Comparison of ENCODE assay signal across 8 cellular contexts in the genomic region with DNA sequence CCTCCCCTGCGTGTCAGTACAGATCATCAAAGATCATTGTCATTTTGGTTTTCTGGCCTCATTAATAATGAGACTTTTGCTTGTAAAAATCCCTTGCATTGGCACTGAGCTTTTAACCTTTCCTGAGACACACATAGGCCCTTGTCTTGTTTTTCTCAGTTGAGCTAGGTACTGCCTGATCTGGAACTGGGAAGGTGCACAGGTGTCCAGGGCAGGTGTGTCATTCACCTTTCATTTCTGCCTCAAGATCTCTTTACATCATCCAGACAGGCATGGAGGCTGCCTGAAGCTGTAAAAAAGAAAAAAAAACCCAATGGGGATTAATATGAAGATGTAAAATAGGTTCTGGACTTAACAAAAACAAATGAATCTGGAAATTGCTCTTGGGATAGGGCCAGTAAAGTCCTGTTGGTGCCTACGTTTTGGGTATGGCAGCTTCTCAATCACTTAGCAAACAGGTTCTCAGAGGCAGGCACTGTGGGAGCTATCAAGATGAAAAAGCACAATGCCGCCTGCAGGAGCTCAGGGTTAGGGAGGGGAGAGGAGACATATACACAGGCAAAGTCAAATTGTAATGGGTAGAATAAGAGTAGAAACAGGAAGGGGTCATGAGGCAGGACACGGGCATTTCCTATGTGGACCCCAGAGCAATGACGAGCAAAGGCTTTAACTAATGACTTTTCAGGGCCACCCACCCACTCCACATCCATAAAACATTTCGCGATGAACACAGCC. TPM values are rescaled to one million over a fixed set of nuclear protein-coding genes. Genes with fewer than 3 reads are reported as not detected.
DNase-seq lines count a peak whose midpoint lies in the region; ATAC-seq and TF ChIP-seq lines count a peak whose summit lies in the region.

No MANE protein-coding gene starts in this region.

- H3K9me2 ChIP-seq in PC-3 (replicated peaks; ENCODE audit: low read length) = no peaks in the 10 kb centered on the region

- TF ChIP-seq CTCF in GM12864 (IDR thresholded peaks at IDR 0.05; ENCODE audit: low read depth, low read length, missing control alignments) (no peak), PC-3 (conservative IDR thresholded peaks at IDR 0.05; ENCODE audit: low read depth, low read length) (no peak), esophagus squamous epithelium (IDR thresholded peaks at IDR 0.05) (no peak), sigmoid colon (IDR thresholded peaks at IDR 0.05) (no peak)

- H3K36me3 ChIP-seq in PC-3 (ENCODE audit: low read depth, low read length) (no peaks in the 10 kb centered on the region), esophagus squamous epithelium (no peaks in the 10 kb centered on the region), sigmoid colon (no peaks in the 10 kb centered on the region)

- H3F3A ChIP-seq in PC-3 (ENCODE audit: low read length, unreplicated experiment) = no peaks in the 10 kb centered on the region

- CTCF ChIA-PET in PC-3 (lab: Charles Lee) = interaction anchor here (4.3 kb wide), 1 partner anchor 103 kb away, joined by 53 read pairs; no protein-coding TSS in a partner anchor

- no peak for TF ChIP-seq EP300 in sigmoid colon (IDR thresholded peaks at IDR 0.05)

- H4K20me1 ChIP-seq in PC-3 (ENCODE audit: low read length) = no peaks in the 10 kb centered on the region

- H3K27me3 ChIP-seq in PC-3 (ENCODE audit: low read length) = no peaks in the 10 kb centered on the region
- H3K27me3 ChIP-seq in esophagus squamous epithelium = peaks cover 0 to 16% (median 0%) of the 10 kb centered on the region in 4 donors
- peaks cover 0 to 15% (median 0%) of the 10 kb centered on the region in 3 donors for H3K27me3 ChIP-seq in sigmoid colon

- no peaks in the 10 kb centered on the region for H3K79me2 ChIP-seq in PC-3 (ENCODE audit: low read length)

- peak overlapping the region; percentile 99 for H3K4me2 ChIP-seq in PC-3 (ENCODE audit: low read length)

- H2AFZ ChIP-seq in PC-3 (ENCODE audit: low read length) = peak overlapping the region; percentile 73

- DNase-seq in GM12864 (ENCODE audit: low read depth) (no peak), PC-3 (no peak), esophagus squamous epithelium (lab: John Stamatoyannopoulos, UW) (no peak), sigmoid colon (no peak), foreskin melanocyte (no peak), OCI-M2 (lab: John Stamatoyannopoulos, UW; ENCODE audit: unreplicated experiment) (no peak)

- POLR2A ChIA-PET in PC-3 (lab: Charles Lee; ENCODE audit: unreplicated experiment) = no interaction called here

- no TSS peak for BruUV-seq in PC-3 (replicated peaks; lab: Mats Ljungman, UMichigan)

- H3K9me3 ChIP-seq in PC-3 (ENCODE audit: low read length) (no peaks in the 10 kb centered on the region), esophagus squamous epithelium (no peaks in the 10 kb centered on the region), sigmoid colon (no peaks in the 10 kb centered on the region)

- ATAC-seq in PC-3 = no peak
- no peak for ATAC-seq in esophagus mucosa
- ATAC-seq in HG03378 (IDR thresholded peaks at IDR 0.05; ENCODE audit: unreplicated experiment) = no peak

- no peak for TF ChIP-seq POLR2A in esophagus squamous epithelium (IDR thresholded peaks at IDR 0.05)
- no peak for TF ChIP-seq POLR2A in sigmoid colon (IDR thresholded peaks at IDR 0.05)

- H3K27ac ChIP-seq in PC-3 (ENCODE audit: low read length) = no peak overlapping the region
- H3K27ac ChIP-seq in esophagus squamous epithelium = peak overlapping the region; percentile 85 to 95 (median 92)
- H3K27ac ChIP-seq in sigmoid colon = peak overlapping the region; percentile 76 to 90 (median 80)

- peaks cover 23% of the 10 kb centered on the region; the same call in 1 of the 2 replicates for H3K4me1 ChIP-seq in PC-3 (ENCODE audit: insufficient read depth, low read length)
- H3K4me1 ChIP-seq in esophagus squamous epithelium = peaks cover 28 to 51% (median 29%) of the 10 kb centered on the region in 3 donors
- peaks cover 0 to 30% (median 21%) of the 10 kb centered on the region in 4 donors for H3K4me1 ChIP-seq in sigmoid colon

- no peak overlapping the region for H3K9ac ChIP-seq in PC-3 (ENCODE audit: low read length)

- H3K4me3 ChIP-seq in GM12864 (ENCODE audit: low read depth, low read length) = peak overlapping the region; percentile 66
- H3K4me3 ChIP-seq in PC-3 (ENCODE audit: low read length) = peak overlapping the region; percentile 83; the same call in 1 of the 2 replicates
- H3K4me3 ChIP-seq in esophagus squamous epithelium = peak overlapping the region; percentile 59 to 93 (median 81)
- H3K4me3 ChIP-seq in sigmoid colon = peak overlapping the region; percentile 52 to 83 (median 76)

- 31 to 52% methylated on average over 3 to 4 of the region's 7 CpGs for WGBS in esophagus squamous epithelium, 2 donors
- WGBS in sigmoid colon, 2 donors = 25 to 51% methylated on average over 7 of the region's 7 CpGs

- intact Hi-C loops in PC-3 (cut with micrococcal nuclease) (no loop called here), esophagus squamous epithelium (cut with DNase I) (no loop called here), sigmoid colon (cut with DNase I) (loop anchor here (5.0 kb wide), 1 partner anchor 198 kb away; a partner anchor contains a TSS)

RNA-seq across cellular contexts. Expression of a gene that starts 1.0 kb away (rescaled TPM):
- total RNA-seq in PC-3 (2014; rRNA removed) = 1.6 and 3.6 TPM in 2 replicates
- 10 to 100 TPM in 1 of 4 donors, 1 to 10 TPM in 3; 4.2 to 10.9 (median 6.5) TPM for total RNA-seq in esophagus squamous epithelium
- total RNA-seq in sigmoid colon = 1 to 10 TPM; 1.8 to 6.4 (median 3.2) TPM
- 1 to 10 TPM in 1 of 3 donors, under 1 TPM in 2; 0.60 to 3.6 (median 0.69) TPM for polyA plus RNA-seq in sigmoid colon
- 5.8 TPM for total RNA-seq in esophagus mucosa

RNA-seq across cellular contexts. Expression of a gene that starts 58.8 kb away (rescaled TPM):
- total RNA-seq in PC-3 (2014; rRNA removed) (not detected in 2 replicates), esophagus squamous epithelium (under 1 TPM; 0.11 to 0.29 (median 0.23) TPM), sigmoid colon (under 1 TPM in 3 of 4 donors, not detected in 1; 0.36 to 0.83 (median 0.41) TPM), esophagus mucosa (0.28 TPM)
- polyA plus RNA-seq in sigmoid colon = under 1 TPM in 2 of 3 donors, not detected in 1; under 0.01 to 0.20 TPM
